In genomic region chr11:117807482-117808272, GRCh38 we compare ENCODE assay signal across 8 cellular contexts. TPM values are rescaled to one million over a fixed set of nuclear protein-coding genes. Genes with fewer than 3 reads are reported as not detected.
DNase-seq lines count a peak whose midpoint lies in the region; ATAC-seq and TF ChIP-seq lines count a peak whose summit lies in the region.

No MANE protein-coding gene starts in this region.

- H3K27ac ChIP-seq in Karpas-422 (ENCODE audit: low read length) (no peak overlapping the region), SU-DHL-6 (ENCODE audit: low read depth, low read length) (no peak overlapping the region), cardiac muscle cell (no peak overlapping the region), prostate gland (no peak overlapping the region)

- H3K27me3 ChIP-seq in Karpas-422 (ENCODE audit: low read length) (no peaks in the 10 kb centered on the region), SU-DHL-6 (ENCODE audit: low read length) (no peaks in the 10 kb centered on the region), cardiac muscle cell (peaks cover 4% of the 10 kb centered on the region), prostate gland (replicated peaks; ENCODE audit: insufficient read depth) (no peaks in the 10 kb centered on the region)

- H2AFZ ChIP-seq in Karpas-422 (ENCODE audit: low read length): no peak overlapping the region
- no peak overlapping the region for H2AFZ ChIP-seq in SU-DHL-6 (ENCODE audit: low read depth, low read length, severe bottlenecking)

- no peak for ATAC-seq in GM18868 (IDR thresholded peaks at IDR 0.05; ENCODE audit: unreplicated experiment)
- no peak for ATAC-seq in HG03442 (IDR thresholded peaks at IDR 0.05; ENCODE audit: unreplicated experiment)

- no peak overlapping the region for H3K4me2 ChIP-seq in Karpas-422 (ENCODE audit: low read depth, low read length, poor library complexity, severe bottlenecking)
- H3K4me2 ChIP-seq in SU-DHL-6 (ENCODE audit: low read depth, low read length, poor library complexity, severe bottlenecking): no peak overlapping the region

- no peaks in the 10 kb centered on the region for H3F3A ChIP-seq in SU-DHL-6 (ENCODE audit: insufficient read depth)

- TF ChIP-seq CTCF in SU-DHL-6 (IDR thresholded peaks at IDR 0.05; ENCODE audit: insufficient read depth, low read length, poor library complexity, severe bottlenecking) (peak; percentile 77), cardiac muscle cell (IDR thresholded peaks at IDR 0.05; ENCODE audit: low read depth, low read length) (peak; percentile 90), prostate gland (IDR thresholded peaks at IDR 0.05) (peak; percentile 80 to 87 (median 86))

- H3K4me1 ChIP-seq in Karpas-422 (ENCODE audit: low read length): no peaks in the 10 kb centered on the region
- H3K4me1 ChIP-seq in cardiac muscle cell (ENCODE audit: low read depth): no peaks in the 10 kb centered on the region
- no peaks in the 10 kb centered on the region for H3K4me1 ChIP-seq in prostate gland (replicated peaks)

- intact Hi-C loops in prostate gland (cut with DNase I): loop anchor here (5.0 kb wide), 1 partner anchor 140 kb away; no protein-coding TSS in a partner anchor

- H3K36me3 ChIP-seq in Karpas-422 (ENCODE audit: insufficient read depth, low read length) (no peaks in the 10 kb centered on the region), SU-DHL-6 (ENCODE audit: low read length) (no peaks in the 10 kb centered on the region), cardiac muscle cell (no peaks in the 10 kb centered on the region), prostate gland (no peaks in the 10 kb centered on the region)

- H3K4me3 ChIP-seq in Karpas-422 (ENCODE audit: low read length) (no peak overlapping the region), SU-DHL-6 (ENCODE audit: insufficient read depth, low read length, poor library complexity, severe bottlenecking) (no peak overlapping the region), cardiac muscle cell (no peak overlapping the region), prostate gland (no peak overlapping the region)

- 62% methylated on average over 20 of the region's 20 CpGs for WGBS in prostate gland

- no peaks in the 10 kb centered on the region for H3K79me2 ChIP-seq in Karpas-422 (ENCODE audit: low read length)
- H3K79me2 ChIP-seq in SU-DHL-6 (ENCODE audit: insufficient read depth, low read length): no peaks in the 10 kb centered on the region

- H3K9me3 ChIP-seq in Karpas-422 (ENCODE audit: low read length) (no peaks in the 10 kb centered on the region), SU-DHL-6 (ENCODE audit: insufficient read depth, low read length) (no peaks in the 10 kb centered on the region), cardiac muscle cell (ENCODE audit: low read depth) (no peaks in the 10 kb centered on the region), prostate gland (no peaks in the 10 kb centered on the region)

- peak; percentile 59 for DNase-seq in Daoy (ENCODE audit: low read depth)
- peak; percentile 76 for DNase-seq in Karpas-422
- peak; percentile 50 for DNase-seq in activated naive CD8-positive, alpha-beta T cell treated with anti-CD3 and anti-CD28 coated beads, Interleukin-2, amount 50 U/mL, for 16 hours (ENCODE audit: low read depth, low spot score)
- DNase-seq in cardiac muscle cell (ENCODE audit: low read depth in 1 of 2, low spot score in 1 of 2): peak; percentile 73 to 82
- peak; percentile 48 for DNase-seq in prostate gland (ENCODE audit: low spot score)

- H3K9me2 ChIP-seq in Karpas-422 (replicated peaks; ENCODE audit: insufficient read depth, low read length) (no peaks in the 10 kb centered on the region), SU-DHL-6 (replicated peaks; ENCODE audit: insufficient read depth, low read length) (no peaks in the 10 kb centered on the region)

- H3K9ac ChIP-seq in Karpas-422 (ENCODE audit: low read length) (no peak overlapping the region), SU-DHL-6 (ENCODE audit: low read length) (no peak overlapping the region)

- TF ChIP-seq POLR2A in prostate gland (IDR thresholded peaks at IDR 0.05): no peak

- H4K20me1 ChIP-seq in Karpas-422 (ENCODE audit: insufficient read depth, low read depth, low read length) (no peaks in the 10 kb centered on the region), SU-DHL-6 (ENCODE audit: low read depth, low read length) (no peaks in the 10 kb centered on the region)

RNA-seq across cellular contexts. Expression of gene DSCAML1, which starts 10.7 kb away (rescaled TPM):
- total RNA-seq in Daoy (2014; rRNA removed; shearing (Covaris generic)): not detected in 2 replicates
- total RNA-seq in Karpas-422 (2014; rRNA removed; shearing (Covaris generic); ENCODE audit: low replicate concordance): not detected in 2 replicates
- 0.11 and 1.8 TPM in 2 replicates for total RNA-seq in cardiac muscle cell
- polyA plus RNA-seq in cardiac muscle cell: 0.99 TPM in 1 of 2 replicates, not detected in the other
- total RNA-seq in prostate gland: 1 to 10 TPM in 1 of 2 donors, under 1 TPM in 1; 0.14 to 2.8 TPM

RNA-seq across cellular contexts. Expression of gene FXYD2, which starts 16.9 kb away (rescaled TPM):
- 1.3 TPM in 1 of 2 replicates, not detected in the other for total RNA-seq in Daoy (2014; rRNA removed; shearing (Covaris generic))
- total RNA-seq in Karpas-422 (2014; rRNA removed; shearing (Covaris generic); ENCODE audit: low replicate concordance): 1.4 and 3.1 TPM in 2 replicates
- 0.07 and 2.4 TPM in 2 replicates for total RNA-seq in cardiac muscle cell
- 2.3 and 4.4 TPM in 2 replicates for polyA plus RNA-seq in cardiac muscle cell
- total RNA-seq in prostate gland: 1 to 10 TPM in 1 of 2 donors, under 1 TPM in 1; 0.87 to 1.8 TPM
